Comparison of ENCODE assay signal across 9 cellular contexts in the genomic region with DNA sequence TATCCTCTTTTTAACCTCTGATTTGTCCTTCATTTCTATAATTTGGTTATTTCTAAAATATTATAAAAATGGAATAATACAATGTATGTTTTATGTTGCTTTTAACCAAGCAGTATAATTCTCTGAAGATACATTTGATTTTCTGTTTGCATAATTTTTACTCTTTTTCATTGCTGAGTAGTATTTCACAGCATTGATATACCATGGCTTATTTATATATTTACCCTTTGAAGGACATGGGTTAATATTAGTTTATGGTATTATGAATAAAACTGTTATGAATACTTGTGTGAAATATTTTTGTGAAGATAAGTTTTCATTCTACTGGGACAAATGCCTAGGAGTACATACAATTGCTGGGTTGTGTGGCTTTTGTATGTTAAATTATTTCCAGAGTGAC.
"Had no signal": no experiment of that assay in that cellular context is flagged by ENCODE, and none has a peak within 500 bp of the region (broad histone marks: within the 10 kb centered on the region; RNA-seq: fewer than 3 reads in every experiment).

No MANE protein-coding gene starts in this region.

- H3K4me3 ChIP-seq: GM23248, GM23338, HAP-1 had no signal

- H2AFZ ChIP-seq: GM23248, GM23338 had no signal

- H3K4me2 ChIP-seq: GM23338 had no signal

- H3K9me3 ChIP-seq: HAP-1 had no signal

- DNase-seq: GM23248, GOT3, H7, H9, HCEC 1CT, HFFc6 had no signal

- H3K9ac ChIP-seq: GM23248 had no signal

- ATAC-seq: GM23338, HCT116 had no signal

- H3K4me1 ChIP-seq: HAP-1 had no signal

- H3K36me3 ChIP-seq: HAP-1 had no signal

- H3K27ac ChIP-seq: GM23248 had no signal
